Comparison of ENCODE assay signal across 8 cellular contexts in genomic region chr17:67602974-67603373, GRCh38.
DNase-seq lines count a peak whose midpoint lies in the region; ATAC-seq and TF ChIP-seq lines count a peak whose summit lies in the region.

No MANE protein-coding gene starts in this region.

- no peaks in the 10 kb centered on the region for H3K4me1 Mint-ChIP-seq in activated T-helper 1 cell treated with anti-CD3 and anti-CD28 coated beads, Interleukin-12 subunit alpha, Interleukin-12 subunit beta, Interleukin-2, Interleukin-4 antibody, amounts not matched to agents 30 ng/mL and 10 ng/mL and 1 ng/mL, durations not matched to agents 14 hours and 24 hours and 36 hours (ENCODE audit: low read depth)
- H3K4me1 Mint-ChIP-seq in glutamatergic neuron (ENCODE audit: low read depth, unreplicated experiment): peaks cover 12% of the 10 kb centered on the region

- H3K27me3 Mint-ChIP-seq in activated T-helper 1 cell treated with anti-CD3 and anti-CD28 coated beads, Interleukin-12 subunit alpha, Interleukin-12 subunit beta, Interleukin-2, Interleukin-4 antibody, amounts not matched to agents 30 ng/mL and 10 ng/mL and 1 ng/mL, durations not matched to agents 14 hours and 24 hours and 36 hours (ENCODE audit: insufficient read depth): no peaks in the 10 kb centered on the region
- H3K27me3 Mint-ChIP-seq in glutamatergic neuron (ENCODE audit: unreplicated experiment): peaks cover 3% of the 10 kb centered on the region

- no peak overlapping the region for H3K4me3 Mint-ChIP-seq in activated T-helper 1 cell treated with anti-CD3 and anti-CD28 coated beads, Interleukin-12 subunit alpha, Interleukin-12 subunit beta, Interleukin-2, Interleukin-4 antibody, amounts not matched to agents 30 ng/mL and 10 ng/mL and 1 ng/mL, durations not matched to agents 14 hours and 24 hours and 36 hours
- no peak overlapping the region for H3K4me3 Mint-ChIP-seq in glutamatergic neuron (ENCODE audit: unreplicated experiment)

- CTCF ChIA-PET in HEK293 (lab: Yijun Ruan, JAX): interaction anchor here (0.7 to 3.9 kb wide), 13 partner anchors 9 to 241 kb away, joined by 3 to 20 read pairs (median 5); no protein-coding TSS in a partner anchor

- DNase-seq in DND-41 (peak; percentile 17), NCI-H774 (lab: John Stamatoyannopoulos, UW) (peak; percentile 84), glutamatergic neuron (peak; percentile 32)
- peak; percentile 16 for DNase-seq in activated T-helper 1 cell treated with anti-CD3 and anti-CD28 coated beads, Interleukin-12 subunit alpha, Interleukin-12 subunit beta, Interleukin-2, Interleukin-4 antibody, amounts not matched to agents 30 ng/mL and 10 ng/mL and 1 ng/mL, durations not matched to agents 14 hours and 24 hours and 36 hours (ENCODE audit: low spot score)
- peak; percentile 51 for DNase-seq in stimulated activated CD4-positive, alpha-beta T cell treated with anti-CD3 and anti-CD28 coated beads, Interleukin-4, amount 100 ng/mL, for 24 hours

- H3K79me2 ChIP-seq in DND-41 (ENCODE audit: insufficient read depth, low read length): no peaks in the 10 kb centered on the region

- H3K36me3 Mint-ChIP-seq in activated T-helper 1 cell treated with anti-CD3 and anti-CD28 coated beads, Interleukin-12 subunit alpha, Interleukin-12 subunit beta, Interleukin-2, Interleukin-4 antibody, amounts not matched to agents 30 ng/mL and 10 ng/mL and 1 ng/mL, durations not matched to agents 14 hours and 24 hours and 36 hours (ENCODE audit: low read depth): no peaks in the 10 kb centered on the region
- peaks cover 8% of the 10 kb centered on the region for H3K36me3 Mint-ChIP-seq in glutamatergic neuron (ENCODE audit: unreplicated experiment)

- H3K4me1 ChIP-seq in DND-41 (ENCODE audit: insufficient read depth, low read length) (no peaks in the 10 kb centered on the region), HEK293 (ENCODE audit: control insufficient read depth, insufficient read depth, low read length) (peaks cover 13% of the 10 kb centered on the region)

- H3K27ac Mint-ChIP-seq in activated T-helper 1 cell treated with anti-CD3 and anti-CD28 coated beads, Interleukin-12 subunit alpha, Interleukin-12 subunit beta, Interleukin-2, Interleukin-4 antibody, amounts not matched to agents 30 ng/mL and 10 ng/mL and 1 ng/mL, durations not matched to agents 14 hours and 24 hours and 36 hours: no peak overlapping the region
- no peak overlapping the region for H3K27ac Mint-ChIP-seq in glutamatergic neuron (ENCODE audit: unreplicated experiment)

- intact Hi-C loops in activated T-helper 1 cell treated with anti-CD3 and anti-CD28 coated beads, Interleukin-12 subunit alpha, Interleukin-12 subunit beta, Interleukin-2, Interleukin-4 antibody, amounts not matched to agents 30 ng/mL and 10 ng/mL and 1 ng/mL, durations not matched to agents 14 hours and 24 hours and 36 hours (cut with micrococcal nuclease): loop anchor here (1.0 to 5.0 kb wide), 4 partner anchors 126 to 229 kb away; no protein-coding TSS in a partner anchor

- H3K9me3 ChIP-seq in DND-41 (ENCODE audit: insufficient read depth, low read length, severe bottlenecking) (no peaks in the 10 kb centered on the region), HEK293 (ENCODE audit: control insufficient read depth, insufficient read depth, low read depth, low read length) (no peaks in the 10 kb centered on the region)

- no peak for ATAC-seq in DND-41 (ENCODE audit: insufficient read depth, low read depth)
- no peak for ATAC-seq in HG03039 (IDR thresholded peaks at IDR 0.05; ENCODE audit: unreplicated experiment)
- ATAC-seq in GM19455 (IDR thresholded peaks at IDR 0.05; ENCODE audit: unreplicated experiment): no peak

- H3K9ac ChIP-seq in DND-41 (ENCODE audit: low read depth, low read length): no peak overlapping the region

- H3K4me3 ChIP-seq in DND-41 (ENCODE audit: low read depth in 1 of 2, low read length in 2 of 2) (no peak overlapping the region), HEK293 (ENCODE audit: low read depth, low read length) (no peak overlapping the region)

- TF ChIP-seq CTCF in DND-41 (IDR thresholded peaks at IDR 0.05; ENCODE audit: borderline replicate concordance, extremely low read depth, low read length, poor library complexity, severe bottlenecking): peak; percentile 51
- TF ChIP-seq CTCF in HEK293 (tag by site-specific recombination; IDR thresholded peaks at IDR 0.05): no peak
- peak; percentile 22 for TF ChIP-seq CTCF in glutamatergic neuron (IDR thresholded peaks at IDR 0.05; ENCODE audit: partially characterized antibody, unreplicated experiment)

- H4K20me1 ChIP-seq in DND-41 (ENCODE audit: insufficient read depth, low read length): no peaks in the 10 kb centered on the region

- H2AFZ ChIP-seq in DND-41 (ENCODE audit: low read depth, low read length): no peak overlapping the region

- H3K27ac ChIP-seq in DND-41 (ENCODE audit: low read length) (no peak overlapping the region), HEK293 (ENCODE audit: extremely low read depth, low read depth, low read length) (no peak overlapping the region)

- no peak overlapping the region for H3K4me2 ChIP-seq in DND-41 (ENCODE audit: insufficient read depth, low read length)

- no peaks in the 10 kb centered on the region for H3K9me3 Mint-ChIP-seq in activated T-helper 1 cell treated with anti-CD3 and anti-CD28 coated beads, Interleukin-12 subunit alpha, Interleukin-12 subunit beta, Interleukin-2, Interleukin-4 antibody, amounts not matched to agents 30 ng/mL and 10 ng/mL and 1 ng/mL, durations not matched to agents 14 hours and 24 hours and 36 hours
- peaks cover 14% of the 10 kb centered on the region for H3K9me3 Mint-ChIP-seq in glutamatergic neuron (ENCODE audit: unreplicated experiment)

- POLR2A ChIA-PET in HEK293 (lab: Yijun Ruan, JAX): no interaction called here

- H3K27me3 ChIP-seq in DND-41 (ENCODE audit: insufficient read depth, low read length, poor library complexity): no peaks in the 10 kb centered on the region

- H3K36me3 ChIP-seq in DND-41 (ENCODE audit: insufficient read depth, low read length) (no peaks in the 10 kb centered on the region), HEK293 (ENCODE audit: control insufficient read depth in 2 of 2, insufficient read depth in 1 of 2, low read length in 2 of 2) (no peaks in the 10 kb centered on the region)

TF ChIP-seq in HEK293, 187 proteins besides CTCF, POLR2A, EP300 and RAD21:
- TF ChIP-seq ZBTB11 (tag by site-specific recombination; conservative IDR thresholded peaks at IDR 0.05; ENCODE audit: low read depth): no peak
- peak; percentile 88 for TF ChIP-seq ZNF654 (tag by site-specific recombination; IDR thresholded peaks at IDR 0.05; ENCODE audit: low read depth)
- TF ChIP-seq ZFP37 (tag by site-specific recombination; IDR thresholded peaks at IDR 0.05): no peak
- no peak for TF ChIP-seq ZNF335 (tag by site-specific recombination; conservative IDR thresholded peaks at IDR 0.05)
- no peak for TF ChIP-seq ZNF146 (tag by site-specific recombination; IDR thresholded peaks at IDR 0.05)

Comparison
In these comparisons a context has a peak if more than half of its experiments do, and no peak if none do; other contexts are left out.
1. DNase-seq: peak in every context shown above with its lines; median percentile 84 in NCI-H774; 51 in stimulated activated CD4-positive, alpha-beta T cell treated with anti-CD3 and anti-CD28 coated beads, Interleukin-4, amount 100 ng/mL, for 24 hours; 32 in glutamatergic neuron; 17 in DND-41; 16 in activated T-helper 1 cell treated with anti-CD3 and anti-CD28 coated beads, Interleukin-12 subunit alpha, Interleukin-12 subunit beta, Interleukin-2, Interleukin-4 antibody, amounts not matched to agents 30 ng/mL and 10 ng/mL and 1 ng/mL, durations not matched to agents 14 hours and 24 hours and 36 hours.